In genomic region chr5:173643964-173644363, GRCh38 we compare ENCODE assay signal across 8 cellular contexts. TPM values are rescaled to one million over a fixed set of nuclear protein-coding genes. Genes with fewer than 3 reads are reported as not detected.
DNase-seq lines count a peak whose midpoint lies in the region; ATAC-seq and TF ChIP-seq lines count a peak whose summit lies in the region.

No MANE protein-coding gene starts in this region.

- no peak overlapping the region for H3K4me3 ChIP-seq in brain microvascular endothelial cell (ENCODE audit: low read depth, low read length)

- in situ Hi-C loops in GM13976 (cut with MboI; ENCODE audit: low sequenced_read_pairs, unreplicated experiment) (no loop called here), brain microvascular endothelial cell (cut with HindIII; ENCODE audit: low pct_ligation_motif_present, low sequenced_read_pairs) (loop anchor here (25.0 kb wide), 1 partner anchor 293 kb away; no protein-coding TSS in a partner anchor)

- no peak overlapping the region for H3K27ac ChIP-seq in brain microvascular endothelial cell

- peak; percentile 89 for ATAC-seq in HG02610 (IDR thresholded peaks at IDR 0.05; ENCODE audit: unreplicated experiment)
- no peak for ATAC-seq in effector memory CD8-positive, alpha-beta T cell (replicated peaks)

- H3K9me3 Mint-ChIP-seq in glutamatergic neuron (ENCODE audit: unreplicated experiment): peaks cover 3% of the 10 kb centered on the region
- no peaks in the 10 kb centered on the region for H3K9me3 Mint-ChIP-seq in effector memory CD8-positive, alpha-beta T cell

- H3K27ac Mint-ChIP-seq in glutamatergic neuron (ENCODE audit: unreplicated experiment): peak overlapping the region; percentile 17
- no peak overlapping the region for H3K27ac Mint-ChIP-seq in effector memory CD8-positive, alpha-beta T cell

- no peaks in the 10 kb centered on the region for H3K36me3 ChIP-seq in brain microvascular endothelial cell (replicated peaks)

- H3K36me3 Mint-ChIP-seq in glutamatergic neuron (ENCODE audit: unreplicated experiment): no peaks in the 10 kb centered on the region
- no peaks in the 10 kb centered on the region for H3K36me3 Mint-ChIP-seq in effector memory CD8-positive, alpha-beta T cell (ENCODE audit: insufficient read depth)

- peaks cover 33% of the 10 kb centered on the region for H3K4me1 Mint-ChIP-seq in glutamatergic neuron (ENCODE audit: low read depth, unreplicated experiment)
- H3K4me1 Mint-ChIP-seq in effector memory CD8-positive, alpha-beta T cell (ENCODE audit: low read depth in 2 of 2): no peaks in the 10 kb centered on the region

- H3K27me3 ChIP-seq in brain microvascular endothelial cell (replicated peaks): peaks cover 2% of the 10 kb centered on the region

- no peak overlapping the region for H3K4me3 Mint-ChIP-seq in glutamatergic neuron (ENCODE audit: unreplicated experiment)
- H3K4me3 Mint-ChIP-seq in effector memory CD8-positive, alpha-beta T cell: no peak overlapping the region

- TF ChIP-seq CTCF in GM13976 (IDR thresholded peaks at IDR 0.05; ENCODE audit: borderline replicate concordance, control extremely low read depth, extremely low read depth, insufficient read depth, missing control alignments) (no peak), glutamatergic neuron (IDR thresholded peaks at IDR 0.05; ENCODE audit: partially characterized antibody, unreplicated experiment) (no peak), brain microvascular endothelial cell (IDR thresholded peaks at IDR 0.05; ENCODE audit: low read depth, low read length, missing control alignments) (no peak)

- DNase-seq in GM13976 (ENCODE audit: low spot score) (peak; percentile 55), NCI-H2171 (lab: John Stamatoyannopoulos, UW) (peak; percentile 31), glutamatergic neuron (peak; percentile 66), brain microvascular endothelial cell (no peak), hepatic stellate cell (ENCODE audit: low spot score) (no peak), dedifferentiated amniotic fluid mesenchymal stem cell (ENCODE audit: extremely low spot score) (no peak)
- no peak for DNase-seq in effector memory CD8-positive, alpha-beta T cell

- H3K27me3 Mint-ChIP-seq in glutamatergic neuron (ENCODE audit: unreplicated experiment): peaks cover 2% of the 10 kb centered on the region
- peaks cover 26 to 56% of the 10 kb centered on the region in 2 donors for H3K27me3 Mint-ChIP-seq in effector memory CD8-positive, alpha-beta T cell

RNA-seq across cellular contexts. Expression of gene BOD1, which starts 27.5 kb away (rescaled TPM):
- 62.7 TPM for total RNA-seq in glutamatergic neuron (ENCODE audit: unreplicated experiment)

Comparison
In these comparisons a context has a peak if more than half of its experiments do, and no peak if none do; other contexts are left out.
1. DNase-seq: peak in GM13976 (single experiment), NCI-H2171 (single experiment) and glutamatergic neuron (single experiment); none in effector memory CD8-positive, alpha-beta T cell (0 of 3), brain microvascular endothelial cell (single experiment), hepatic stellate cell (single experiment) and dedifferentiated amniotic fluid mesenchymal stem cell (single experiment).